9 cellular contexts compared by ENCODE assay signal in genomic region chr1:47953661-47954060, GRCh38. TPM values are rescaled to one million over a fixed set of nuclear protein-coding genes. Genes with fewer than 3 reads are reported as not detected.
"Had no signal": no experiment of that assay in that cellular context is flagged by ENCODE, and none has a peak within 500 bp of the region (broad histone marks: within the 10 kb centered on the region; RNA-seq: fewer than 3 reads in every experiment).

No MANE protein-coding gene starts in this region.

- H3K4me3 Mint-ChIP-seq: GM23338, H9, HFFc6 had no signal

- H3K27ac Mint-ChIP-seq: GM23338, H9, HFFc6 had no signal

- DNase-seq: GM23248, GOT3, H7, H9, HCEC 1CT, HFFc6 had no signal

- FAIRE-seq: H1, H54 had no signal

RNA-seq across cellular contexts. Expression of gene TRABD2B, which starts 43.5 kb away (rescaled TPM):
- total RNA-seq: GM23248, HFFc6 had no signal
